1 cellular context compared by ENCODE assay signal in the genomic region with DNA sequence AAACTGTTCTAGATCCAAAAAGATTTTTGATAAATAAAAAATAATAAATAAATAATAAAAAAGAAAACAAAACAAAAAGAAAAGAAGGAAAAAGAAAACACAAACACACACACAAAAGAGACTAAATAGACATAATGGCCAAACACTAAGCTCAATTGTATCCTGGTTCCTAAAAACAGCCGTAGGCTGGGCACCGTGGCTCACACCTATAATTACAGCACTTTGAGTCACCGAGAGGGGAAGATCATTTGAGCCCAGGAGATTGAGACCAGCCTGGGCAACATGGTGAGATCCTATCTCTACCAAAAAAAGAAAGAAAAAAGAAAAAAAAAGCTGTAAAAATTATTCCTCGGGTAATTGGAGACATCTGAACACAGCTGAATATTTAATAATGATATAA.
TF ChIP-seq lines count a peak whose summit lies in the region.

No MANE protein-coding gene starts in this region.

TF ChIP-seq in GM23338, 12 proteins besides CTCF, POLR2A, EP300 and RAD21 (continued from another document):
- TF ChIP-seq, protein P1, sequence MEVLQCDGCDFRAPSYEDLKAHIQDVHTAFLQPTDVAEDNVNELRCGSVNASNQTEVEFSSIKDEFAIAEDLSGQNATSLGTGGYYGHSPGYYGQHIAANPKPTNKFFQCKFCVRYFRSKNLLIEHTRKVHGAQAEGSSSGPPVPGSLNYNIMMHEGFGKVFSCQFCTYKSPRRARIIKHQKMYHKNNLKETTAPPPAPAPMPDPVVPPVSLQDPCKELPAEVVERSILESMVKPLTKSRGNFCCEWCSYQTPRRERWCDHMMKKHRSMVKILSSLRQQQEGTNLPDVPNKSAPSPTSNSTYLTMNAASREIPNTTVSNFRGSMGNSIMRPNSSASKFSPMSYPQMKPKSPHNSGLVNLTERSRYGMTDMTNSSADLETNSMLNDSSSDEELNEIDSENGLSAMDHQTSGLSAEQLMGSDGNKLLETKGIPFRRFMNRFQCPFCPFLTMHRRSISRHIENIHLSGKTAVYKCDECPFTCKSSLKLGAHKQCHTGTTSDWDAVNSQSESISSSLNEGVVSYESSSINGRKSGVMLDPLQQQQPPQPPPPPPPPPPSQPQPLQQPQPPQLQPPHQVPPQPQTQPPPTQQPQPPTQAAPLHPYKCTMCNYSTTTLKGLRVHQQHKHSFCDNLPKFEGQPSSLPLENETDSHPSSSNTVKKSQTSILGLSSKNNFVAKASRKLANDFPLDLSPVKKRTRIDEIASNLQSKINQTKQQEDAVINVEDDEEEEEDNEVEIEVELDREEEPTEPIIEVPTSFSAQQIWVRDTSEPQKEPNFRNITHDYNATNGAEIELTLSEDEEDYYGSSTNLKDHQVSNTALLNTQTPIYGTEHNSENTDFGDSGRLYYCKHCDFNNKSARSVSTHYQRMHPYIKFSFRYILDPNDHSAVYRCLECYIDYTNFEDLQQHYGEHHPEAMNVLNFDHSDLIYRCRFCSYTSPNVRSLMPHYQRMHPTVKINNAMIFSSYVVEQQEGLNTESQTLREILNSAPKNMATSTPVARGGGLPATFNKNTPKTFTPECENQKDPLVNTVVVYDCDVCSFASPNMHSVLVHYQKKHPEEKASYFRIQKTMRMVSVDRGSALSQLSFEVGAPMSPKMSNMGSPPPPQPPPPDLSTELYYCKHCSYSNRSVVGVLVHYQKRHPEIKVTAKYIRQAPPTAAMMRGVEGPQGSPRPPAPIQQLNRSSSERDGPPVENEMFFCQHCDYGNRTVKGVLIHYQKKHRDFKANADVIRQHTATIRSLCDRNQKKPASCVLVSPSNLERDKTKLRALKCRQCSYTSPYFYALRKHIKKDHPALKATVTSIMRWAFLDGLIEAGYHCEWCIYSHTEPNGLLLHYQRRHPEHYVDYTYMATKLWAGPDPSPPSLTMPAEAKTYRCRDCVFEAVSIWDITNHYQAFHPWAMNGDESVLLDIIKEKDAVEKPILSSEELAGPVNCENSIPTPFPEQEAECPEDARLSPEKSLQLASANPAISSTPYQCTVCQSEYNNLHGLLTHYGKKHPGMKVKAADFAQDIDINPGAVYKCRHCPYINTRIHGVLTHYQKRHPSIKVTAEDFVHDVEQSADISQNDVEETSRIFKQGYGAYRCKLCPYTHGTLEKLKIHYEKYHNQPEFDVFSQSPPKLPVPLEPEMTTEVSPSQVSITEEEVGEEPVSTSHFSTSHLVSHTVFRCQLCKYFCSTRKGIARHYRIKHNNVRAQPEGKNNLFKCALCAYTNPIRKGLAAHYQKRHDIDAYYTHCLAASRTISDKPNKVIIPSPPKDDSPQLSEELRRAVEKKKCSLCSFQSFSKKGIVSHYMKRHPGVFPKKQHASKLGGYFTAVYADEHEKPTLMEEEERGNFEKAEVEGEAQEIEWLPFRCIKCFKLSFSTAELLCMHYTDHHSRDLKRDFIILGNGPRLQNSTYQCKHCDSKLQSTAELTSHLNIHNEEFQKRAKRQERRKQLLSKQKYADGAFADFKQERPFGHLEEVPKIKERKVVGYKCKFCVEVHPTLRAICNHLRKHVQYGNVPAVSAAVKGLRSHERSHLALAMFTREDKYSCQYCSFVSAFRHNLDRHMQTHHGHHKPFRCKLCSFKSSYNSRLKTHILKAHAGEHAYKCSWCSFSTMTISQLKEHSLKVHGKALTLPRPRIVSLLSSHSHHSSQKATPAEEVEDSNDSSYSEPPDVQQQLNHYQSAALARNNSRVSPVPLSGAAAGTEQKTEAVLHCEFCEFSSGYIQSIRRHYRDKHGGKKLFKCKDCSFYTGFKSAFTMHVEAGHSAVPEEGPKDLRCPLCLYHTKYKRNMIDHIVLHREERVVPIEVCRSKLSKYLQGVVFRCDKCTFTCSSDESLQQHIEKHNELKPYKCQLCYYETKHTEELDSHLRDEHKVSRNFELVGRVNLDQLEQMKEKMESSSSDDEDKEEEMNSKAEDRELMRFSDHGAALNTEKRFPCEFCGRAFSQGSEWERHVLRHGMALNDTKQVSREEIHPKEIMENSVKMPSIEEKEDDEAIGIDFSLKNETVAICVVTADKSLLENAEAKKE (CRISPR knock-in tag; IDR thresholded peaks at IDR 0.05) = no peak
- TF ChIP-seq NANOG (IDR thresholded peaks at IDR 0.05; ENCODE audit: borderline replicate concordance) = no peak
- TF ChIP-seq, protein P2, sequence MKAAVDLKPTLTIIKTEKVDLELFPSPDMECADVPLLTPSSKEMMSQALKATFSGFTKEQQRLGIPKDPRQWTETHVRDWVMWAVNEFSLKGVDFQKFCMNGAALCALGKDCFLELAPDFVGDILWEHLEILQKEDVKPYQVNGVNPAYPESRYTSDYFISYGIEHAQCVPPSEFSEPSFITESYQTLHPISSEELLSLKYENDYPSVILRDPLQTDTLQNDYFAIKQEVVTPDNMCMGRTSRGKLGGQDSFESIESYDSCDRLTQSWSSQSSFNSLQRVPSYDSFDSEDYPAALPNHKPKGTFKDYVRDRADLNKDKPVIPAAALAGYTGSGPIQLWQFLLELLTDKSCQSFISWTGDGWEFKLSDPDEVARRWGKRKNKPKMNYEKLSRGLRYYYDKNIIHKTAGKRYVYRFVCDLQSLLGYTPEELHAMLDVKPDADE (IDR thresholded peaks at IDR 0.05) = no peak
- TF ChIP-seq STAT1 (IDR thresholded peaks at IDR 0.05; ENCODE audit: unreplicated experiment) = no peak
- no peak for TF ChIP-seq CREB1 (CRISPR knock-in tag; IDR thresholded peaks at IDR 0.05; ENCODE audit: low read depth)
- no peak for TF ChIP-seq EZH2 (IDR thresholded peaks at IDR 0.05; ENCODE audit: low read depth, unreplicated experiment)
- TF ChIP-seq ZNF114 (CRISPR knock-in tag; IDR thresholded peaks at IDR 0.05) = no peak
- TF ChIP-seq EZH2phosphoT487 (IDR thresholded peaks at IDR 0.05; ENCODE audit: unreplicated experiment) = no peak
- TF ChIP-seq, protein P3, sequence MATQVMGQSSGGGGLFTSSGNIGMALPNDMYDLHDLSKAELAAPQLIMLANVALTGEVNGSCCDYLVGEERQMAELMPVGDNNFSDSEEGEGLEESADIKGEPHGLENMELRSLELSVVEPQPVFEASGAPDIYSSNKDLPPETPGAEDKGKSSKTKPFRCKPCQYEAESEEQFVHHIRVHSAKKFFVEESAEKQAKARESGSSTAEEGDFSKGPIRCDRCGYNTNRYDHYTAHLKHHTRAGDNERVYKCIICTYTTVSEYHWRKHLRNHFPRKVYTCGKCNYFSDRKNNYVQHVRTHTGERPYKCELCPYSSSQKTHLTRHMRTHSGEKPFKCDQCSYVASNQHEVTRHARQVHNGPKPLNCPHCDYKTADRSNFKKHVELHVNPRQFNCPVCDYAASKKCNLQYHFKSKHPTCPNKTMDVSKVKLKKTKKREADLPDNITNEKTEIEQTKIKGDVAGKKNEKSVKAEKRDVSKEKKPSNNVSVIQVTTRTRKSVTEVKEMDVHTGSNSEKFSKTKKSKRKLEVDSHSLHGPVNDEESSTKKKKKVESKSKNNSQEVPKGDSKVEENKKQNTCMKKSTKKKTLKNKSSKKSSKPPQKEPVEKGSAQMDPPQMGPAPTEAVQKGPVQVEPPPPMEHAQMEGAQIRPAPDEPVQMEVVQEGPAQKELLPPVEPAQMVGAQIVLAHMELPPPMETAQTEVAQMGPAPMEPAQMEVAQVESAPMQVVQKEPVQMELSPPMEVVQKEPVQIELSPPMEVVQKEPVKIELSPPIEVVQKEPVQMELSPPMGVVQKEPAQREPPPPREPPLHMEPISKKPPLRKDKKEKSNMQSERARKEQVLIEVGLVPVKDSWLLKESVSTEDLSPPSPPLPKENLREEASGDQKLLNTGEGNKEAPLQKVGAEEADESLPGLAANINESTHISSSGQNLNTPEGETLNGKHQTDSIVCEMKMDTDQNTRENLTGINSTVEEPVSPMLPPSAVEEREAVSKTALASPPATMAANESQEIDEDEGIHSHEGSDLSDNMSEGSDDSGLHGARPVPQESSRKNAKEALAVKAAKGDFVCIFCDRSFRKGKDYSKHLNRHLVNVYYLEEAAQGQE (IDR thresholded peaks at IDR 0.05; ENCODE audit: unreplicated experiment) = no peak
